Comparison of ENCODE assay signal across 19 cellular contexts in the genomic region with DNA sequence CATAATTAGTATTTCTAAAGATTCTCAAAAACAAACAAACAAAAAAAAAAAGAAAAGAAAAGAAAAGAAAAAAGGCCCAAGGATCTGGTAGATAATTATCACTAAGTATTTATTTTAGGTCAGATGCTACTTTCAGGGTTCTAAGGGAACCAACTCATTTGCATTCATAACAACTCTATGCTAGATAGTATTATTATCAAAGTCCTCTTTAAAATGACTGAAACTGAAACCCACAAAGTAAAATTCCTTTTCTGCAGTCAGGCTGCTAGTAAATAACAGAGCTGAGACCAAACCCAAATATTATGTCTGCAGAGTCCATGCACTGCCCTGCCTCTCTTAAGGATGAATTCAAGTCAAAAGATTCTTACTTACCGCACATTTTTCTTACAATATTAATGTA. TPM values are rescaled to one million over a fixed set of nuclear protein-coding genes. Genes with fewer than 3 reads are reported as not detected.
DNase-seq lines count a peak whose midpoint lies in the region; ATAC-seq and TF ChIP-seq lines count a peak whose summit lies in the region.
"Had no signal": no experiment of that assay in that cellular context is flagged by ENCODE, and none has a peak within 500 bp of the region (broad histone marks: within the 10 kb centered on the region; RNA-seq: fewer than 3 reads in every experiment).

No MANE protein-coding gene starts in this region.

- peak overlapping the region; percentile 67 for H3K4me2 ChIP-seq in KMS-11

- H3K4me3 ChIP-seq in KMS-11 (IDR thresholded peaks at IDR 0.05; ENCODE audit: insufficient read depth, low read depth, low read length) = no peak overlapping the region
- H3K4me3 ChIP-seq: testis had no signal

- H3K79me2 ChIP-seq in KMS-11 (ENCODE audit: insufficient read depth, low read depth) = no peaks in the 10 kb centered on the region

- H3K27ac Mint-ChIP-seq in activated CD8-positive, alpha-beta T cell treated with anti-CD3 and anti-CD28 coated beads, Interleukin-2, amount 10 ng/mL, durations not matched to agents 7 days and 5 days = no peak overlapping the region
- H3K27ac Mint-ChIP-seq: activated CD4-positive, alpha-beta T cell treated with anti-CD3 and anti-CD28 coated beads, Interleukin-2, amount 10 ng/mL, durations not matched to agents 24 days and 14 days; activated naive CD4-positive, alpha-beta T cell treated with anti-CD3 and anti-CD28 coated beads, Interleukin-2, amount 50 U/mL, for 24 hours; CD8-positive, alpha-beta memory T cell; nephron progenitor cell; progenitor cell of endocrine pancreas had no signal

- H3K27me3 ChIP-seq in KMS-11 (ENCODE audit: insufficient read depth, low read depth) = no peaks in the 10 kb centered on the region
- H3K27me3 ChIP-seq: testis had no signal

- ATAC-seq in GM18861 (IDR thresholded peaks at IDR 0.05; ENCODE audit: unreplicated experiment) = peak; percentile 72
- ATAC-seq in GM21367 (IDR thresholded peaks at IDR 0.05; ENCODE audit: unreplicated experiment) = peak; percentile 53
- ATAC-seq in HG02938 (IDR thresholded peaks at IDR 0.05; ENCODE audit: unreplicated experiment) = peak; percentile 86
- no peak for ATAC-seq in activated CD8-positive, alpha-beta T cell treated with anti-CD3 and anti-CD28 coated beads, Interleukin-2, amount 10 ng/mL, durations not matched to agents 7 days and 5 days

- no peaks in the 10 kb centered on the region for H3K4me1 Mint-ChIP-seq in activated CD8-positive, alpha-beta T cell treated with anti-CD3 and anti-CD28 coated beads, Interleukin-2, amount 10 ng/mL, durations not matched to agents 7 days and 5 days (ENCODE audit: low read depth)
- H3K4me1 Mint-ChIP-seq: activated CD4-positive, alpha-beta T cell treated with anti-CD3 and anti-CD28 coated beads, Interleukin-2, amount 10 ng/mL, durations not matched to agents 24 days and 14 days; activated naive CD4-positive, alpha-beta T cell treated with anti-CD3 and anti-CD28 coated beads, Interleukin-2, amount 50 U/mL, for 24 hours; CD8-positive, alpha-beta memory T cell had no signal

- H4K20me1 ChIP-seq in KMS-11 (ENCODE audit: insufficient read depth) = no peaks in the 10 kb centered on the region

- no peaks in the 10 kb centered on the region for H3K27me3 Mint-ChIP-seq in activated CD8-positive, alpha-beta T cell treated with anti-CD3 and anti-CD28 coated beads, Interleukin-2, amount 10 ng/mL, durations not matched to agents 7 days and 5 days (ENCODE audit: low read depth)
- H3K27me3 Mint-ChIP-seq: activated CD4-positive, alpha-beta T cell treated with anti-CD3 and anti-CD28 coated beads, Interleukin-2, amount 10 ng/mL, durations not matched to agents 24 days and 14 days; activated naive CD4-positive, alpha-beta T cell treated with anti-CD3 and anti-CD28 coated beads, Interleukin-2, amount 50 U/mL, for 24 hours; CD8-positive, alpha-beta memory T cell; progenitor cell of endocrine pancreas had no signal

- H3K27ac ChIP-seq in KMS-11 = peak overlapping the region; percentile 54
- H3K27ac ChIP-seq: testis had no signal

- H3K36me3 ChIP-seq in KMS-11 (ENCODE audit: insufficient read depth) = no peaks in the 10 kb centered on the region

- no peak for TF ChIP-seq CTCF in KMS-11 (conservative IDR thresholded peaks at IDR 0.05; ENCODE audit: low read depth, low read length)

- peaks cover 41% of the 10 kb centered on the region for H3K4me1 ChIP-seq in KMS-11 (ENCODE audit: low read depth, poor library complexity, severe bottlenecking)
- H3K4me1 ChIP-seq: testis had no signal

- no peak overlapping the region for H3K4me3 Mint-ChIP-seq in activated CD8-positive, alpha-beta T cell treated with anti-CD3 and anti-CD28 coated beads, Interleukin-2, amount 10 ng/mL, durations not matched to agents 7 days and 5 days
- H3K4me3 Mint-ChIP-seq: activated CD4-positive, alpha-beta T cell treated with anti-CD3 and anti-CD28 coated beads, Interleukin-2, amount 10 ng/mL, durations not matched to agents 24 days and 14 days; activated naive CD4-positive, alpha-beta T cell treated with anti-CD3 and anti-CD28 coated beads, Interleukin-2, amount 50 U/mL, for 24 hours; CD8-positive, alpha-beta memory T cell; nephron progenitor cell had no signal

- CTCF ChIA-PET in activated CD8-positive, alpha-beta T cell treated with anti-CD3 and anti-CD28 coated beads, Interleukin-2, amount 10 ng/mL, durations not matched to agents 7 days and 5 days (lab: Charles Lee) = no interaction called here

- no peak overlapping the region for H3K9ac ChIP-seq in KMS-11

- H3K9me3 Mint-ChIP-seq in activated CD8-positive, alpha-beta T cell treated with anti-CD3 and anti-CD28 coated beads, Interleukin-2, amount 10 ng/mL, durations not matched to agents 7 days and 5 days (ENCODE audit: insufficient read depth) = no peaks in the 10 kb centered on the region
- H3K9me3 Mint-ChIP-seq: activated CD4-positive, alpha-beta T cell treated with anti-CD3 and anti-CD28 coated beads, Interleukin-2, amount 10 ng/mL, durations not matched to agents 24 days and 14 days; activated naive CD4-positive, alpha-beta T cell treated with anti-CD3 and anti-CD28 coated beads, Interleukin-2, amount 50 U/mL, for 24 hours; nephron progenitor cell had no signal

- POLR2A ChIA-PET in activated CD8-positive, alpha-beta T cell treated with anti-CD3 and anti-CD28 coated beads, Interleukin-2, amount 10 ng/mL, durations not matched to agents 7 days and 5 days (lab: Charles Lee) = no interaction called here

- no peak for DNase-seq in activated CD8-positive, alpha-beta T cell treated with anti-CD3 and anti-CD28 coated beads, Interleukin-2, amount 10 ng/mL, durations not matched to agents 7 days and 5 days
- DNase-seq in NCI-H2107 (lab: John Stamatoyannopoulos, UW) (no peak), iPS-NIHi7 (ENCODE audit: extremely low spot score) (no peak)
- no peak for DNase-seq in activated naive CD4-positive, alpha-beta T cell treated with Interleukin-2 at 50 U/mL for 16 hours
- DNase-seq: activated CD4-positive, alpha-beta T cell treated with anti-CD3 and anti-CD28 coated beads, Interleukin-2, amount 10 ng/mL, durations not matched to agents 24 days and 14 days; CD8-positive, alpha-beta memory T cell; DMS79 treated with DMSO at 0.1 percent for 48 hours; H7; NCI-H226; nephron progenitor cell; RPMI8226; stimulated activated CD4-positive, alpha-beta T cell treated with anti-CD3 and anti-CD28 coated beads, Interleukin-4, amount 100 ng/mL, for 24 hours; testis had no signal

- 0 out of 2 replicates have a peak overlapping the region, but pooled peaks have one; percentile 17 for H2AFZ ChIP-seq in KMS-11 (ENCODE audit: low read depth)

- H3K36me3 Mint-ChIP-seq in activated CD8-positive, alpha-beta T cell treated with anti-CD3 and anti-CD28 coated beads, Interleukin-2, amount 10 ng/mL, durations not matched to agents 7 days and 5 days (ENCODE audit: low read depth) = no peaks in the 10 kb centered on the region
- H3K36me3 Mint-ChIP-seq: activated naive CD4-positive, alpha-beta T cell treated with anti-CD3 and anti-CD28 coated beads, Interleukin-2, amount 50 U/mL, for 24 hours; CD8-positive, alpha-beta memory T cell had no signal

RNA-seq across cellular contexts. Expression of gene MAPK10, which starts 38.3 kb away (rescaled TPM):
- not detected for total RNA-seq in activated CD8-positive, alpha-beta T cell treated with anti-CD3 and anti-CD28 coated beads, Interleukin-2, amount 10 ng/mL, durations not matched to agents 7 days and 5 days
- total RNA-seq: activated CD4-positive, alpha-beta T cell treated with anti-CD3 and anti-CD28 coated beads, Interleukin-2, amount 10 ng/mL, durations not matched to agents 24 days and 14 days; CD8-positive, alpha-beta memory T cell had no signal
